1 cellular context compared by ENCODE assay signal in genomic region chr5:112636288-112636731, GRCh38.
TF ChIP-seq lines count a peak whose summit lies in the region.

No MANE protein-coding gene starts in this region.

TF ChIP-seq in WTC11, 78 proteins besides CTCF, POLR2A, EP300 and RAD21 (continued from another document):
- TF ChIP-seq, protein P1, sequence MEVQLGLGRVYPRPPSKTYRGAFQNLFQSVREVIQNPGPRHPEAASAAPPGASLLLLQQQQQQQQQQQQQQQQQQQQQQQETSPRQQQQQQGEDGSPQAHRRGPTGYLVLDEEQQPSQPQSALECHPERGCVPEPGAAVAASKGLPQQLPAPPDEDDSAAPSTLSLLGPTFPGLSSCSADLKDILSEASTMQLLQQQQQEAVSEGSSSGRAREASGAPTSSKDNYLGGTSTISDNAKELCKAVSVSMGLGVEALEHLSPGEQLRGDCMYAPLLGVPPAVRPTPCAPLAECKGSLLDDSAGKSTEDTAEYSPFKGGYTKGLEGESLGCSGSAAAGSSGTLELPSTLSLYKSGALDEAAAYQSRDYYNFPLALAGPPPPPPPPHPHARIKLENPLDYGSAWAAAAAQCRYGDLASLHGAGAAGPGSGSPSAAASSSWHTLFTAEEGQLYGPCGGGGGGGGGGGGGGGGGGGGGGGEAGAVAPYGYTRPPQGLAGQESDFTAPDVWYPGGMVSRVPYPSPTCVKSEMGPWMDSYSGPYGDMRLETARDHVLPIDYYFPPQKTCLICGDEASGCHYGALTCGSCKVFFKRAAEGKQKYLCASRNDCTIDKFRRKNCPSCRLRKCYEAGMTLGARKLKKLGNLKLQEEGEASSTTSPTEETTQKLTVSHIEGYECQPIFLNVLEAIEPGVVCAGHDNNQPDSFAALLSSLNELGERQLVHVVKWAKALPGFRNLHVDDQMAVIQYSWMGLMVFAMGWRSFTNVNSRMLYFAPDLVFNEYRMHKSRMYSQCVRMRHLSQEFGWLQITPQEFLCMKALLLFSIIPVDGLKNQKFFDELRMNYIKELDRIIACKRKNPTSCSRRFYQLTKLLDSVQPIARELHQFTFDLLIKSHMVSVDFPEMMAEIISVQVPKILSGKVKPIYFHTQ (CRISPR knock-in tag; IDR thresholded peaks at IDR 0.05), result no peak
- TF ChIP-seq TEAD1 (CRISPR knock-in tag; IDR thresholded peaks at IDR 0.05), result no peak
